Comparison of ENCODE assay signal across 8 cellular contexts in genomic region chr12:6868211-6869048, GRCh38. TPM values are rescaled to one million over a fixed set of nuclear protein-coding genes. Genes with fewer than 3 reads are reported as not detected.
DNase-seq lines count a peak whose midpoint lies in the region; ATAC-seq and TF ChIP-seq lines count a peak whose summit lies in the region.

No MANE protein-coding gene starts in this region.

- H3K4me2 ChIP-seq in neural cell (ENCODE audit: low read length), result peak overlapping the region; percentile 89

- H3K36me3 Mint-ChIP-seq in effector memory CD8-positive, alpha-beta T cell (ENCODE audit: insufficient read depth), result peaks cover 42% of the 10 kb centered on the region

- peaks cover 6% of the 10 kb centered on the region for H3K4me1 ChIP-seq in RWPE2 (ENCODE audit: insufficient read depth, poor library complexity, severe bottlenecking)

- no peaks in the 10 kb centered on the region for H3K27me3 ChIP-seq in RWPE2 (ENCODE audit: insufficient read depth, poor library complexity, severe bottlenecking)
- no peaks in the 10 kb centered on the region for H3K27me3 ChIP-seq in neural cell (ENCODE audit: insufficient read depth, low read depth, low read length)

- H3K27me3 Mint-ChIP-seq in effector memory CD8-positive, alpha-beta T cell, result no peaks in the 10 kb centered on the region

- H3K9me3 ChIP-seq in RWPE2 (ENCODE audit: severe bottlenecking), result no peaks in the 10 kb centered on the region
- H3K9me3 ChIP-seq in neural cell (ENCODE audit: low read length), result no peaks in the 10 kb centered on the region

- TF ChIP-seq CTCF in RWPE2 (IDR thresholded peaks at IDR 0.05; ENCODE audit: poor library complexity, severe bottlenecking) (no peak), neural cell (IDR thresholded peaks at IDR 0.05; ENCODE audit: poor library complexity, severe bottlenecking) (no peak)

- H3K36me3 ChIP-seq in RWPE2 (ENCODE audit: low read depth) (peaks cover 52% of the 10 kb centered on the region), neural cell (ENCODE audit: insufficient read depth, low read length) (no peaks in the 10 kb centered on the region)

- H2AFZ ChIP-seq in neural cell (ENCODE audit: low read depth, low read length), result peak overlapping the region; percentile 68

- no peak for TF ChIP-seq EP300 in neural cell (conservative IDR thresholded peaks at IDR 0.05; ENCODE audit: poor library complexity, severe bottlenecking)

- DNase-seq in activated CD8-positive, alpha-beta memory T cell treated with anti-CD3 and anti-CD28 coated beads for 24 hours, result peak; percentile 59
- no peak for DNase-seq in activated CD8-positive, alpha-beta memory T cell treated with anti-CD3 and anti-CD28 coated beads, Interleukin-2, amount 50 U/mL, for 48 hours
- no peak for DNase-seq in RWPE2 (ENCODE audit: low spot score)
- DNase-seq in effector memory CD8-positive, alpha-beta T cell, result no peak
- DNase-seq in DMS79 (lab: John Stamatoyannopoulos, UW), result no peak
- no peak for DNase-seq in NCI-H1092 treated with DMSO at 0.1 percent for 48 hours (lab: John Stamatoyannopoulos, UW)
- DNase-seq in OCI-M2 (lab: John Stamatoyannopoulos, UW; ENCODE audit: unreplicated experiment), result no peak

- peak overlapping the region; percentile 74 for H3K9ac ChIP-seq in neural cell (ENCODE audit: low read length)

- H3K27ac ChIP-seq in RWPE2 (ENCODE audit: poor library complexity, severe bottlenecking), result peak overlapping the region; percentile 88
- H3K27ac ChIP-seq in neural cell (ENCODE audit: low read length), result peak overlapping the region; percentile 67

- H3K9me3 Mint-ChIP-seq in effector memory CD8-positive, alpha-beta T cell, result no peaks in the 10 kb centered on the region

- peaks cover 3% of the 10 kb centered on the region for H3F3A ChIP-seq in neural cell (ENCODE audit: insufficient read depth, low read length, poor library complexity, severe bottlenecking)

- H3K9me2 ChIP-seq in neural cell (ENCODE audit: insufficient read depth, low read length), result no peaks in the 10 kb centered on the region

- peaks cover 41 to 46% of the 10 kb centered on the region in 2 donors for H3K4me1 Mint-ChIP-seq in effector memory CD8-positive, alpha-beta T cell (ENCODE audit: low read depth in 2 of 2)

- ATAC-seq in RWPE2 (ENCODE audit: low read depth), result no peak
- ATAC-seq in effector memory CD8-positive, alpha-beta T cell (replicated peaks), result no peak

- H3K4me3 Mint-ChIP-seq in effector memory CD8-positive, alpha-beta T cell, result peak overlapping the region; percentile 85 to 87

- TF ChIP-seq RAD21 in neural cell (conservative IDR thresholded peaks at IDR 0.05), result no peak

- H3K79me2 ChIP-seq in neural cell (replicated peaks; ENCODE audit: insufficient read depth, low read length), result no peaks in the 10 kb centered on the region

- H3K4me3 ChIP-seq in RWPE2 (ENCODE audit: severe bottlenecking) (peak overlapping the region; percentile 97), neural cell (ENCODE audit: low read length) (peak overlapping the region; percentile 83)

- peak overlapping the region; percentile 69 to 89 for H3K27ac Mint-ChIP-seq in effector memory CD8-positive, alpha-beta T cell

- no peaks in the 10 kb centered on the region for H4K20me1 ChIP-seq in neural cell (ENCODE audit: insufficient read depth)

TF ChIP-seq in neural cell, 6 proteins besides CTCF, POLR2A, EP300 and RAD21:
- peak; percentile 16 for TF ChIP-seq REST (IDR thresholded peaks at IDR 0.05; ENCODE audit: borderline replicate concordance)
- TF ChIP-seq SMC3 (conservative IDR thresholded peaks at IDR 0.05; ENCODE audit: poor library complexity), result no peak
- peak; percentile 45 for TF ChIP-seq MXI1 (conservative IDR thresholded peaks at IDR 0.05; ENCODE audit: poor library complexity, severe bottlenecking)

RNA-seq across cellular contexts. Expression of gene TPI1, which starts 1.1 kb away (rescaled TPM):
- 288 and 292 TPM in 2 replicates for polyA plus RNA-seq in neural cell
- 150 and 158 TPM in 2 replicates for polyA minus RNA-seq in neural cell

RNA-seq across cellular contexts. Expression of gene SPSB2, which starts 4.7 kb away (rescaled TPM):
- 12.8 and 14.2 TPM in 2 replicates for polyA plus RNA-seq in neural cell
- polyA minus RNA-seq in neural cell, result 5.8 and 6.0 TPM in 2 replicates

RNA-seq across cellular contexts. Expression of gene USP5, which starts 16.5 kb away (rescaled TPM):
- polyA plus RNA-seq in neural cell, result 120 and 130 TPM in 2 replicates
- polyA minus RNA-seq in neural cell, result 104 and 125 TPM in 2 replicates

RNA-seq across cellular contexts. Expression of gene CDCA3, which starts 17.3 kb away (rescaled TPM):
- 4.1 and 7.3 TPM in 2 replicates for polyA plus RNA-seq in neural cell
- 4.9 and 5.8 TPM in 2 replicates for polyA minus RNA-seq in neural cell

RNA-seq across cellular contexts. Expression of gene GNB3, which starts 27.7 kb away (rescaled TPM):
- 18.8 and 19.0 TPM in 2 replicates for polyA plus RNA-seq in neural cell
- polyA minus RNA-seq in neural cell, result 4.4 and 4.5 TPM in 2 replicates
